Comparison of ENCODE assay signal across 13 cellular contexts in genomic region chr18:77147418-77147852, GRCh38. TPM values are rescaled to one million over a fixed set of nuclear protein-coding genes. Genes with fewer than 3 reads are reported as not detected.
DNase-seq lines count a peak whose midpoint lies in the region; ATAC-seq and TF ChIP-seq lines count a peak whose summit lies in the region.
"Had no signal": no experiment of that assay in that cellular context is flagged by ENCODE, and none has a peak within 500 bp of the region (broad histone marks: within the 10 kb centered on the region; RNA-seq: fewer than 3 reads in every experiment).

No MANE protein-coding gene starts in this region.

- no peak for ATAC-seq in HG03039 (IDR thresholded peaks at IDR 0.05; ENCODE audit: unreplicated experiment)
- ATAC-seq: left lobe of liver had no signal

- peak overlapping the region in 1 of 2 experiments; percentile 35 for H3K18ac ChIP-seq in mesenchymal stem cell (ENCODE audit: low read depth in 1 of 2, low read length in 2 of 2)

- H2BK5ac ChIP-seq in mesenchymal stem cell (ENCODE audit: low read depth, low read length, poor library complexity, severe bottlenecking): no peak overlapping the region

- H2AFZ ChIP-seq in mesenchymal stem cell (ENCODE audit: low read depth, low read length): no peak overlapping the region

- no peak overlapping the region for H3K4ac ChIP-seq in mesenchymal stem cell (ENCODE audit: low read depth in 1 of 2, low read length in 2 of 2)

- WGBS in mesenchymal stem cell: 92% methylated on average over 3 of the region's 3 CpGs

- H3K27me3 ChIP-seq in mesenchymal stem cell (ENCODE audit: control insufficient read depth in 1 of 2, insufficient read depth in 1 of 2, low read length in 2 of 2): no peaks in the 10 kb centered on the region
- H3K27me3 ChIP-seq in colonic mucosa: no peaks in the 10 kb centered on the region

- H2BK12ac ChIP-seq in mesenchymal stem cell (ENCODE audit: low read length in 2 of 2): no peak overlapping the region

- H2AK5ac ChIP-seq in mesenchymal stem cell (ENCODE audit: low read length, severe bottlenecking): no peak overlapping the region

- in situ Hi-C loops in KBM-7 (cut with MboI; ENCODE audit: low pct_unique_long_range_greater_than_20kb, low sequenced_read_pairs): no loop called here

- no peak overlapping the region for H3K4me2 ChIP-seq in mesenchymal stem cell (ENCODE audit: low read length, poor library complexity, severe bottlenecking)

- H3K4me3 ChIP-seq in mesenchymal stem cell (ENCODE audit: insufficient read depth in 1 of 2, low read depth in 1 of 2, low read length in 2 of 2) (peak overlapping the region in 1 of 2 experiments; percentile 21), colonic mucosa (no peak overlapping the region)

- H2BK15ac ChIP-seq in mesenchymal stem cell (ENCODE audit: low read depth, poor library complexity, severe bottlenecking): no peak overlapping the region

- intact Hi-C loops in colonic mucosa (cut with DNase I): no loop called here

- peaks cover 10% of the 10 kb centered on the region for H3K9me3 ChIP-seq in mesenchymal stem cell (ENCODE audit: control insufficient read depth, low read length)
- no peaks in the 10 kb centered on the region for H3K9me3 ChIP-seq in colonic mucosa

- peaks cover 5% of the 10 kb centered on the region for H3K4me1 ChIP-seq in mesenchymal stem cell (ENCODE audit: control insufficient read depth, insufficient read depth, low read depth, low read length)
- no peaks in the 10 kb centered on the region for H3K4me1 ChIP-seq in colonic mucosa

- DNase-seq in SIG-M5 treated with dmso at 0.1 percent for 504 hours (lab: John Stamatoyannopoulos, UW; ENCODE audit: unreplicated experiment): peak; percentile 67
- DNase-seq in SIG-M5 (lab: John Stamatoyannopoulos, UW): no peak
- DNase-seq in KBM-7: peak; percentile 65
- DNase-seq in activated CD8-positive, alpha-beta memory T cell treated with anti-CD3 and anti-CD28 coated beads, Interleukin-2, amount 50 U/mL, for 48 hours: peak; percentile 54
- peak; percentile 17 for DNase-seq in mesenchymal stem cell
- DNase-seq in GOT3 (lab: John Stamatoyannopoulos, UW): no peak
- no peak for DNase-seq in colonic mucosa
- DNase-seq: 8988T, NCI-H1105 treated with DMSO at 0.1 percent for 48 hours, retina, SHP77 had no signal

- H2BK120ac ChIP-seq in mesenchymal stem cell (ENCODE audit: low read depth, low read length): no peak overlapping the region

- no peak overlapping the region for H3K14ac ChIP-seq in mesenchymal stem cell (ENCODE audit: low read length in 2 of 2)

- no peak overlapping the region for H4K8ac ChIP-seq in mesenchymal stem cell (ENCODE audit: low read length)

- H3K36me3 ChIP-seq in mesenchymal stem cell (ENCODE audit: control insufficient read depth in 1 of 2, insufficient read depth in 2 of 2, low read depth in 1 of 2, low read length in 2 of 2) (no peaks in the 10 kb centered on the region), colonic mucosa (no peaks in the 10 kb centered on the region)

- H3K27ac ChIP-seq in mesenchymal stem cell (ENCODE audit: low read length, poor library complexity, severe bottlenecking): no peak overlapping the region
- H3K27ac ChIP-seq in colonic mucosa: no peak overlapping the region

- H3K79me1 ChIP-seq in mesenchymal stem cell (replicated peaks; ENCODE audit: low read length, poor library complexity, severe bottlenecking): no peaks in the 10 kb centered on the region

- no peak overlapping the region for H3K9ac ChIP-seq in mesenchymal stem cell (ENCODE audit: low read length)
- H3K9ac ChIP-seq in colonic mucosa (ENCODE audit: low read depth in 2 of 2, low read length in 2 of 2): no peak overlapping the region

- no peak for TF ChIP-seq CTCF in colonic mucosa (IDR thresholded peaks at IDR 0.05)

- H3K23ac ChIP-seq in mesenchymal stem cell (ENCODE audit: low read length in 2 of 2): no peak overlapping the region

- H4K91ac ChIP-seq in mesenchymal stem cell (ENCODE audit: low read length): no peak overlapping the region

RNA-seq across cellular contexts. Expression of gene MBP, which starts 14.9 kb away (rescaled TPM):
- 7.6 TPM for polyA plus RNA-seq in mesenchymal stem cell (2013, experiment 1 of 2)
- 8.8 TPM for polyA plus RNA-seq in mesenchymal stem cell (2013, experiment 2 of 2)
- 10 to 100 TPM; 43.0 to 65.8 TPM for total RNA-seq in colonic mucosa

Comparison
In these comparisons a context has a peak if more than half of its experiments do, and no peak if none do; other contexts are left out.
1. DNase-seq: peak in SIG-M5 treated with dmso at 0.1 percent for 504 hours (single experiment), KBM-7 (single experiment), activated CD8-positive, alpha-beta memory T cell treated with anti-CD3 and anti-CD28 coated beads, Interleukin-2, amount 50 U/mL, for 48 hours (single experiment) and mesenchymal stem cell (single experiment); none in SIG-M5 (single experiment), GOT3 (single experiment) and colonic mucosa (single experiment).